In genomic region chr17:32009262-32009542, GRCh38 we compare ENCODE assay signal across 11 cellular contexts. TPM values are rescaled to one million over a fixed set of nuclear protein-coding genes. Genes with fewer than 3 reads are reported as not detected.
DNase-seq lines count a peak whose midpoint lies in the region; ATAC-seq, FAIRE-seq and TF ChIP-seq lines count a peak whose summit lies in the region.
"Had no signal": no experiment of that assay in that cellular context is flagged by ENCODE, and none has a peak within 500 bp of the region (broad histone marks: within the 10 kb centered on the region; RNA-seq: fewer than 3 reads in every experiment).

No MANE protein-coding gene starts in this region.

- no peak for ATAC-seq in GM21526 (IDR thresholded peaks at IDR 0.05; ENCODE audit: low FRiP score, unreplicated experiment)
- ATAC-seq: left colon had no signal

- TF ChIP-seq EP300 in suprapubic skin (IDR thresholded peaks at IDR 0.05), result no peak

- H3K9me3 Mint-ChIP-seq in activated naive CD4-positive, alpha-beta T cell treated with anti-CD3 and anti-CD28 coated beads, Interleukin-2, amount 50 U/mL, for 24 hours, result no peaks in the 10 kb centered on the region
- no peaks in the 10 kb centered on the region for H3K9me3 Mint-ChIP-seq in activated naive CD8-positive, alpha-beta T cell (ENCODE audit: low read depth)

- H3K4me3 Mint-ChIP-seq in activated naive CD4-positive, alpha-beta T cell treated with anti-CD3 and anti-CD28 coated beads, Interleukin-2, amount 50 U/mL, for 24 hours, result peak overlapping the region; percentile 98
- H3K4me3 Mint-ChIP-seq in activated naive CD8-positive, alpha-beta T cell, result peak overlapping the region; percentile 95

- H3K27me3 Mint-ChIP-seq in activated naive CD4-positive, alpha-beta T cell treated with anti-CD3 and anti-CD28 coated beads, Interleukin-2, amount 50 U/mL, for 24 hours, result no peaks in the 10 kb centered on the region
- H3K27me3 Mint-ChIP-seq in activated naive CD8-positive, alpha-beta T cell, result no peaks in the 10 kb centered on the region

- intact Hi-C loops in kidney (cut with DNase I), result no loop called here

- no peaks in the 10 kb centered on the region for H3K27me3 ChIP-seq in suprapubic skin

- H3K4me1 Mint-ChIP-seq in activated naive CD4-positive, alpha-beta T cell treated with anti-CD3 and anti-CD28 coated beads, Interleukin-2, amount 50 U/mL, for 24 hours, result peaks cover 57% of the 10 kb centered on the region
- H3K4me1 Mint-ChIP-seq in activated naive CD8-positive, alpha-beta T cell (ENCODE audit: low read depth), result peaks cover 50% of the 10 kb centered on the region

- H3K4me3 ChIP-seq in kidney (ENCODE audit: low read length in 2 of 2) (peak overlapping the region; percentile 12 to 95), suprapubic skin (peak overlapping the region; percentile 97)

- H3K36me3 ChIP-seq in kidney (ENCODE audit: control insufficient read depth in 1 of 2, insufficient read depth in 2 of 2, low read length in 2 of 2) (no peaks in the 10 kb centered on the region), suprapubic skin (no peaks in the 10 kb centered on the region)

- WGBS in suprapubic skin, result 92% methylated on average over 2 of the region's 2 CpGs

- H3K4me1 ChIP-seq in kidney (ENCODE audit: control insufficient read depth in 1 of 2, insufficient read depth in 1 of 2, low read depth in 1 of 2, low read length in 2 of 2), result peaks cover 0 to 5% of the 10 kb centered on the region in 2 donors
- H3K4me1 ChIP-seq in suprapubic skin, result peaks cover 26% of the 10 kb centered on the region

- H3K36me3 Mint-ChIP-seq in activated naive CD4-positive, alpha-beta T cell treated with anti-CD3 and anti-CD28 coated beads, Interleukin-2, amount 50 U/mL, for 24 hours, result no peaks in the 10 kb centered on the region
- peaks cover 2% of the 10 kb centered on the region for H3K36me3 Mint-ChIP-seq in activated naive CD8-positive, alpha-beta T cell

- H3K27ac ChIP-seq in kidney (ENCODE audit: low read depth in 2 of 2, low read length in 2 of 2), result no peak overlapping the region
- no peak overlapping the region for H3K27ac ChIP-seq in suprapubic skin
- H3K27ac ChIP-seq: C4-2B had no signal

- no peak overlapping the region for H3K9ac ChIP-seq in kidney (ENCODE audit: low read length in 2 of 2)

- TF ChIP-seq CTCF in kidney (IDR thresholded peaks at IDR 0.05; ENCODE audit: borderline replicate concordance, extremely low read depth, insufficient read depth), result no peak
- TF ChIP-seq CTCF in suprapubic skin (IDR thresholded peaks at IDR 0.05), result no peak

- H3K9me3 ChIP-seq in kidney (ENCODE audit: control insufficient read depth in 1 of 2, low read length in 2 of 2) (no peaks in the 10 kb centered on the region), suprapubic skin (no peaks in the 10 kb centered on the region)

- H3K27ac Mint-ChIP-seq in activated naive CD4-positive, alpha-beta T cell treated with anti-CD3 and anti-CD28 coated beads, Interleukin-2, amount 50 U/mL, for 24 hours, result no peak overlapping the region
- H3K27ac Mint-ChIP-seq in activated naive CD8-positive, alpha-beta T cell, result peak overlapping the region; percentile 92

- DNase-seq in activated naive CD4-positive, alpha-beta T cell (lab: John Stamatoyannopoulos, UW), result no peak
- DNase-seq in kidney, result no peak
- no peak for DNase-seq in suprapubic skin (ENCODE audit: low spot score in 2 of 2)
- no peak for DNase-seq in GM19240 (ENCODE audit: insufficient read length, low spot score)
- no peak for DNase-seq in NK-92 (lab: John Stamatoyannopoulos, UW; ENCODE audit: unreplicated experiment)
- DNase-seq: left colon had no signal

- no peak for FAIRE-seq in kidney (lab: Jason Lieb, UNC)
- FAIRE-seq: endometrium had no signal

- TF ChIP-seq POLR2A in suprapubic skin (IDR thresholded peaks at IDR 0.05), result no peak

RNA-seq across cellular contexts. Expression of gene LRRC37B, which starts 2.0 kb away (rescaled TPM):
- total RNA-seq in kidney (13.8 TPM), suprapubic skin (100 to 1,000 TPM in 1 of 4 donors, 10 to 100 TPM in 3; 17.8 to 116 (median 30.2) TPM)
- polyA plus RNA-seq in kidney (ENCODE audit: insufficient read depth, low read depth, low replicate concordance), result 6.1 TPM
